11 cellular contexts compared by ENCODE assay signal in the genomic region with DNA sequence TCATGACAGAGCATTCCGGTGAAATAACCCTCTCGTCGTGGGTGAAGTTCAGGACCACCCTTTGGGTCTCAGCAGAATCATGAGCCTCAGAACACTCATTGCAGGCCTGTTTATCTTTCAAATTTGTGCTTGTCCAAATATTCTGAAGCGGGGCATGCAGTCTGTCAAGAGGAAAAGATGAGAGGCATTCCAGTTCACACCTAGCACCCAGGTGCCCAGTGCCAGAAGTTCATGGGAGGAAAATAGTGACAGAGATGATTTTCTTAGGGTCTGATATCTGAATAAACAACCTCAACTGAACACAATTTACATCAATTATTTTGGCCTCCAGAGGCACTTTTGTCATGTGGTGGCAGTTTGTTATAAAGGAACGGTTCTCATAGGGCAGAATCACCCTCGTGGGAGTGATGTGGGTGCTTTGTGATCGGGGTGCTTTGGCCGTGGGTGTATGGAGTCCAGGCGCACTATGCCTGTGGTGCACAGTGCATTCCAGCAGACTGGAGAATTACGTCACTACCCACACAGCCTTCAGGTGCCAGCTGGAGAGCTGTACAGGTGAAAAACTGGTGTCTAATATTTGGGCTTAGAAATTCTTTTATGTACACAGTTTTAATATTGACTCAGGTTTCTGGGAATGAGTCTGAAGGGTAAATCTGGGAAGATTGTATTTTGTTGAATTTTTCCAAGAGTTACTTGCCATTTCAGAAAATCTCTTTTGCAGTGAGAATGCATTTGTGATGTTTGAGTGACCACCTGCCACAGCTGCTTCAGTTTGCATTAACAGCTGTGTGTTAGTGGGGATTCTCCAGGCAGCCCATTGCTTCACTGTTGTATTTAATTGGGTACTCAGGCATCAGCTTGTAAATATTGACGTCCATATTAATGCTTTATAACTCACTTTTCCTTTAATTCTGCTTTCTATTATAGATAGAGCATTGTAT.
DNase-seq lines count a peak whose midpoint lies in the region; ATAC-seq, FAIRE-seq and TF ChIP-seq lines count a peak whose summit lies in the region.
"Had no signal": no experiment of that assay in that cellular context is flagged by ENCODE, and none has a peak within 500 bp of the region (broad histone marks: within the 10 kb centered on the region; RNA-seq: fewer than 3 reads in every experiment).

No MANE protein-coding gene starts in this region.

- peak; percentile 18 for DNase-seq in COR-L47 (lab: John Stamatoyannopoulos, UW)
- peak; percentile 16 for DNase-seq in NCI-H2171 (lab: John Stamatoyannopoulos, UW)
- no peak for DNase-seq in esophagus squamous epithelium (lab: John Stamatoyannopoulos, UW)
- DNase-seq in prostate gland (ENCODE audit: low spot score): no peak
- DNase-seq in C1 segment of cervical spinal cord (lab: John Stamatoyannopoulos, UW): no peak
- no peak for DNase-seq in HTR-8/SVneo (ENCODE audit: insufficient read length, low spot score)
- DNase-seq in H4 (ENCODE audit: low spot score): no peak
- DNase-seq: AML-193, brain microvascular endothelial cell had no signal

- TF ChIP-seq CTCF in esophagus squamous epithelium (IDR thresholded peaks at IDR 0.05) (no peak), prostate gland (IDR thresholded peaks at IDR 0.05) (no peak)

- H3K27me3 ChIP-seq in esophagus squamous epithelium (no peaks in the 10 kb centered on the region), prostate gland (replicated peaks; ENCODE audit: insufficient read depth) (no peaks in the 10 kb centered on the region)
- H3K27me3 ChIP-seq: brain microvascular endothelial cell had no signal

- no peak for TF ChIP-seq POLR2A in esophagus squamous epithelium (IDR thresholded peaks at IDR 0.05)
- TF ChIP-seq POLR2A in prostate gland (IDR thresholded peaks at IDR 0.05): no peak

- H3K4me3 ChIP-seq in esophagus squamous epithelium: no peak overlapping the region
- H3K4me3 ChIP-seq in prostate gland: no peak overlapping the region
- H3K4me3 ChIP-seq: skin epidermis had no signal

- H3K36me3 ChIP-seq in esophagus squamous epithelium: peaks cover 0 to 19% (median 0%) of the 10 kb centered on the region in 3 donors
- no peaks in the 10 kb centered on the region for H3K36me3 ChIP-seq in prostate gland

- H3K4me1 ChIP-seq in esophagus squamous epithelium (peaks cover 58 to 100% (median 90%) of the 10 kb centered on the region in 3 donors), prostate gland (replicated peaks) (peaks cover 14% of the 10 kb centered on the region)

- FAIRE-seq in HTR-8/SVneo (lab: Jason Lieb, UNC): no peak

- no peak for ATAC-seq in HG03039 (IDR thresholded peaks at IDR 0.05; ENCODE audit: unreplicated experiment)

- H3K27ac ChIP-seq in esophagus squamous epithelium (peak overlapping the region; percentile 57 to 99 (median 84)), prostate gland (peak overlapping the region; percentile 46 to 52)
- H3K27ac ChIP-seq: brain microvascular endothelial cell had no signal

- no peaks in the 10 kb centered on the region for H3K9me3 ChIP-seq in esophagus squamous epithelium
- no peaks in the 10 kb centered on the region for H3K9me3 ChIP-seq in prostate gland

- intact Hi-C loops in esophagus squamous epithelium (cut with DNase I) (no loop called here), prostate gland (cut with DNase I) (no loop called here)

- WGBS in esophagus squamous epithelium, 2 donors: 42 to 51% methylated on average over 8 to 11 of the region's 11 CpGs
- WGBS in prostate gland: 30% methylated on average over 11 of the region's 11 CpGs

Comparison
In these comparisons a context has a peak if more than half of its experiments do, and no peak if none do; other contexts are left out.
1. DNase-seq: peak in COR-L47 (single experiment) and NCI-H2171 (single experiment); none in esophagus squamous epithelium (single experiment), prostate gland (single experiment), C1 segment of cervical spinal cord (0 of 14), HTR-8/SVneo (single experiment) and H4 (single experiment).